In genomic region chr15:40229956-40230355, GRCh38 we compare ENCODE assay signal across 32 cellular contexts. TPM values are rescaled to one million over a fixed set of nuclear protein-coding genes. Genes with fewer than 3 reads are reported as not detected.
"Had no signal": no experiment of that assay in that cellular context is flagged by ENCODE, and none has a peak within 500 bp of the region (broad histone marks: within the 10 kb centered on the region; RNA-seq: fewer than 3 reads in every experiment).

No MANE protein-coding gene starts in this region.

- H3K9me3 ChIP-seq: left lung, lower lobe of right lung, pancreas, prostate gland, right atrium auricular region, right lobe of liver, stomach, testis, tibial nerve, upper lobe of left lung, vagina had no signal

- H3K79me2 ChIP-seq: hepatocyte had no signal

- ATAC-seq: left colon; left lung; lower lobe of right lung; naive thymus-derived CD8-positive, alpha-beta T cell; pancreas; right lobe of liver; stimulated activated memory B cell treated with anti-CD40 and anti-IgM and Interleukin-4, amounts not matched to agents 10 μg/mL and 1 μg/mL and 100 μg/mL, for 72 hours; stimulated activated naive CD8-positive, alpha-beta T cell treated with anti-CD3 and anti-CD28 coated beads, Interleukin-15, Interleukin-2, amounts not matched to agents 100 U/mL and 50 U/mL, for 24 hours had no signal

- H3K36me3 Mint-ChIP-seq: naive thymus-derived CD8-positive, alpha-beta T cell; stimulated activated memory B cell treated with anti-CD40 and anti-IgM and Interleukin-4, amounts not matched to agents 10 μg/mL and 1 μg/mL and 100 μg/mL, for 72 hours had no signal

- H3K4me3 ChIP-seq: hepatocyte, left lung, lower lobe of right lung, pancreas, prostate gland, right atrium auricular region, right lobe of liver, smooth muscle cell, stomach, testis, tibial nerve, upper lobe of left lung, vagina had no signal

- H3K4me2 ChIP-seq: hepatocyte, smooth muscle cell had no signal

- H3K36me3 ChIP-seq: left lung, lower lobe of right lung, pancreas, prostate gland, right atrium auricular region, right lobe of liver, stomach, tibial nerve, upper lobe of left lung, vagina had no signal

- H3K4me1 ChIP-seq: pancreas, prostate gland, right lobe of liver had no signal

- FAIRE-seq: pancreas had no signal

- H3K9me3 Mint-ChIP-seq: naive thymus-derived CD8-positive, alpha-beta T cell; nephron; neural crest cell; stimulated activated memory B cell treated with anti-CD40 and anti-IgM and Interleukin-4, amounts not matched to agents 10 μg/mL and 1 μg/mL and 100 μg/mL, for 72 hours had no signal

- H3K27ac Mint-ChIP-seq: naive thymus-derived CD8-positive, alpha-beta T cell; nephron; stimulated activated memory B cell treated with anti-CD40 and anti-IgM and Interleukin-4, amounts not matched to agents 10 μg/mL and 1 μg/mL and 100 μg/mL, for 72 hours had no signal

- H2AFZ ChIP-seq: hepatocyte had no signal

- H3K4me3 Mint-ChIP-seq: naive thymus-derived CD8-positive, alpha-beta T cell; nephron; neural crest cell; stimulated activated memory B cell treated with anti-CD40 and anti-IgM and Interleukin-4, amounts not matched to agents 10 μg/mL and 1 μg/mL and 100 μg/mL, for 72 hours had no signal

- H3K27ac ChIP-seq: hepatocyte, left lung, lower lobe of right lung, pancreas, prostate gland, right atrium auricular region, right lobe of liver, stomach, testis, tibial nerve, upper lobe of left lung, vagina had no signal

- H3K4me1 Mint-ChIP-seq: nephron, neural crest cell had no signal

- H3K27me3 ChIP-seq: hepatocyte, left lung, pancreas, right atrium auricular region, right lobe of liver, stomach, testis, tibial nerve, upper lobe of left lung, vagina had no signal

- H3K27me3 Mint-ChIP-seq: naive thymus-derived CD8-positive, alpha-beta T cell; stimulated activated memory B cell treated with anti-CD40 and anti-IgM and Interleukin-4, amounts not matched to agents 10 μg/mL and 1 μg/mL and 100 μg/mL, for 72 hours had no signal

- DNase-seq: islet precursor cell; left colon; left lung; lower lobe of right lung; mammary epithelial cell; mesenchymal stem cell; naive thymus-derived CD8-positive, alpha-beta T cell; nucleus accumbens; pancreas; posterior cingulate gyrus; right lobe of liver; stimulated activated CD4-positive, alpha-beta T cell treated with anti-CD3 and anti-CD28 coated beads, Interleukin-1b, Interleukin-23, amount 100 ng/mL, for 48 hours; stimulated activated CD4-positive, alpha-beta T cell treated with anti-CD3 and anti-CD28 coated beads, Interleukin-2, amount 100 ng/mL, for 48 hours; stimulated activated CD4-positive, alpha-beta T cell treated with anti-CD3 and anti-CD28 coated beads, Interleukin-4, amount 100 ng/mL, for 4 hours; stimulated activated CD8-positive, alpha-beta memory T cell treated with anti-CD3 and anti-CD28 coated beads, Interleukin-4, amount 100 ng/mL, for 48 hours; stimulated activated naive CD8-positive, alpha-beta T cell treated with anti-CD3 and anti-CD28 coated beads, Interleukin-15, Interleukin-2, amounts not matched to agents 100 U/mL and 50 U/mL, for 24 hours; stomach; testis; upper lobe of left lung had no signal

RNA-seq across cellular contexts. Expression of gene PAK6, which starts 8.9 kb away (rescaled TPM):
- total RNA-seq: naive thymus-derived CD8-positive, alpha-beta T cell; osteoblast had no signal

RNA-seq across cellular contexts. Expression of gene ANKRD63, which starts 52.9 kb away (rescaled TPM):
- total RNA-seq: left colon, left lung, liver, lower lobe of right lung, mammary epithelial cell, neural crest cell, osteoblast, pancreas, skeletal muscle tissue, smooth muscle cell, tibial nerve, urinary bladder, vagina had no signal
- polyA plus RNA-seq: liver, mammary epithelial cell, pancreas, smooth muscle cell, stomach, urinary bladder had no signal
